15 cellular contexts compared by ENCODE assay signal in genomic region chr7:74690474-74690873, GRCh38. TPM values are rescaled to one million over a fixed set of nuclear protein-coding genes. Genes with fewer than 3 reads are reported as not detected.
DNase-seq lines count a peak whose midpoint lies in the region; ATAC-seq and TF ChIP-seq lines count a peak whose summit lies in the region.
"Had no signal": no experiment of that assay in that cellular context is flagged by ENCODE, and none has a peak within 500 bp of the region (broad histone marks: within the 10 kb centered on the region; RNA-seq: fewer than 3 reads in every experiment).

No MANE protein-coding gene starts in this region.

- no peak overlapping the region for H4K91ac ChIP-seq in neuronal stem cell (ENCODE audit: low read depth, low read length, poor library complexity)

- in situ Hi-C loops in KBM-7 (cut with MboI; ENCODE audit: low pct_unique_long_range_greater_than_20kb, low sequenced_read_pairs), result no loop called here

- peaks cover 88% of the 10 kb centered on the region for H3K79me2 ChIP-seq in GM23338 (replicated peaks; ENCODE audit: insufficient read depth)

- no peaks in the 10 kb centered on the region for H3K9me2 ChIP-seq in GM23338 (ENCODE audit: insufficient read depth)

- no peaks in the 10 kb centered on the region for H3K4me1 ChIP-seq in CD8-positive, alpha-beta T cell (ENCODE audit: insufficient read depth, low read length)
- H3K4me1 ChIP-seq in GM23338 (ENCODE audit: insufficient read depth) (0 out of 2 replicates have a peak, but pooled peaks cover 4% of the 10 kb centered on the region), neuronal stem cell (ENCODE audit: control insufficient read depth in 2 of 2, insufficient read depth in 1 of 2, low read depth in 1 of 2, low read length in 2 of 2) (no peaks in the 10 kb centered on the region)
- H3K4me1 ChIP-seq: BLaER1 treated with 17β-estradiol and CSF1 and Interleukin-3, amounts not matched to agents 10 nM and 100 nM had no signal

- H3F3A ChIP-seq in GM23338 (replicated peaks; ENCODE audit: low read depth), result 0 out of 2 replicates have a peak, but pooled peaks cover 3% of the 10 kb centered on the region

- H2BK120ac ChIP-seq in neuronal stem cell (ENCODE audit: low read depth, low read length), result no peak overlapping the region

- CTCF ChIA-PET in CD8-positive, alpha-beta T cell (lab: Charles Lee), result no interaction called here
- CTCF ChIA-PET in WTC11 (lab: Charles Lee), result no interaction called here
- CTCF ChIA-PET in activated naive CD4-positive, alpha-beta T cell treated with anti-CD3 and anti-CD28 coated beads for 36 hours (lab: Charles Lee), result no interaction called here

- no peak overlapping the region for H2BK12ac ChIP-seq in neuronal stem cell (ENCODE audit: low read length)

- peaks cover 22% of the 10 kb centered on the region for H4K20me1 ChIP-seq in GM23338 (replicated peaks; ENCODE audit: insufficient read depth)

- H3K27me3 Mint-ChIP-seq in CD8-positive, alpha-beta T cell (ENCODE audit: low read depth), result no peaks in the 10 kb centered on the region
- H3K27me3 Mint-ChIP-seq in GM23338 (ENCODE audit: insufficient read depth, low read depth, poor library complexity) (peaks cover 1% of the 10 kb centered on the region), WTC11 (ENCODE audit: low read depth) (no peaks in the 10 kb centered on the region)
- no peaks in the 10 kb centered on the region for H3K27me3 Mint-ChIP-seq in activated naive CD4-positive, alpha-beta T cell treated with anti-CD3 and anti-CD28 coated beads for 36 hours (ENCODE audit: low read depth)
- H3K27me3 Mint-ChIP-seq: B cell; CD8-positive, alpha-beta memory T cell had no signal

- no peak overlapping the region for H2BK5ac ChIP-seq in neuronal stem cell (ENCODE audit: low read length)

- TF ChIP-seq CTCF in CD8-positive, alpha-beta T cell (IDR thresholded peaks at IDR 0.05), result no peak
- TF ChIP-seq CTCF in GM23338 (conservative IDR thresholded peaks at IDR 0.05; ENCODE audit: low read depth in 2 of 2) (no peak), WTC11 (IDR thresholded peaks at IDR 0.05) (no peak)

- H3K4me3 ChIP-seq in CD8-positive, alpha-beta T cell (ENCODE audit: low read depth, low read length), result no peak overlapping the region
- H3K4me3 ChIP-seq in GM23338 (no peak overlapping the region), neuronal stem cell (ENCODE audit: low read length in 2 of 2) (peak overlapping the region in 1 of 2 donors; percentile 30)
- H3K4me3 ChIP-seq: BLaER1 treated with 17β-estradiol and CSF1 and Interleukin-3, amounts not matched to agents 10 nM and 100 nM had no signal

- H3K23ac ChIP-seq in neuronal stem cell (ENCODE audit: low read depth, low read length, poor library complexity), result peak overlapping the region; percentile 16

- H2AFZ ChIP-seq in GM23338, result no peak overlapping the region
- no peak overlapping the region for H2AFZ ChIP-seq in neuronal stem cell (ENCODE audit: low read length)

- DNase-seq in CD8-positive, alpha-beta T cell, result no peak
- no peak for DNase-seq in GM23338 (ENCODE audit: low spot score)
- DNase-seq in WTC11 (ENCODE audit: low spot score), result no peak
- no peak for DNase-seq in neuronal stem cell (ENCODE audit: low spot score)
- DNase-seq in KBM-7, result no peak
- no peak for DNase-seq in NCI-H510A treated with DMSO at 0.1 percent for 48 hours (lab: John Stamatoyannopoulos, UW)
- no peak for DNase-seq in activated naive CD4-positive, alpha-beta T cell treated with anti-CD3 and anti-CD28 coated beads for 36 hours
- no peak for DNase-seq in NCI-H2107 (lab: John Stamatoyannopoulos, UW)
- DNase-seq: CD8-positive, alpha-beta memory T cell; COR-L47; GDM1; GOT3; H7 had no signal

- H3K27ac ChIP-seq in CD8-positive, alpha-beta T cell (ENCODE audit: low read depth, low read length), result no peak overlapping the region
- H3K27ac ChIP-seq in GM23338 (ENCODE audit: low read depth) (no peak overlapping the region), neuronal stem cell (replicated peaks; ENCODE audit: low read length) (no peak overlapping the region)
- H3K27ac ChIP-seq: BLaER1 treated with 17β-estradiol and CSF1 and Interleukin-3, amounts not matched to agents 10 nM and 100 nM had no signal

- H3K4me3 Mint-ChIP-seq in CD8-positive, alpha-beta T cell, result no peak overlapping the region
- H3K4me3 Mint-ChIP-seq in GM23338 (no peak overlapping the region), WTC11 (no peak overlapping the region)
- no peak overlapping the region for H3K4me3 Mint-ChIP-seq in activated naive CD4-positive, alpha-beta T cell treated with anti-CD3 and anti-CD28 coated beads for 36 hours
- H3K4me3 Mint-ChIP-seq: B cell; CD8-positive, alpha-beta memory T cell had no signal

- H3K27ac Mint-ChIP-seq in CD8-positive, alpha-beta T cell, result peak overlapping the region; percentile 22
- H3K27ac Mint-ChIP-seq in GM23338 (0 out of 2 replicates have a peak overlapping the region, but pooled peaks have one; percentile 20), WTC11 (peak overlapping the region; percentile 78; the same call in 1 of the 2 replicates)
- H3K27ac Mint-ChIP-seq in activated naive CD4-positive, alpha-beta T cell treated with anti-CD3 and anti-CD28 coated beads for 36 hours, result no peak overlapping the region

- H4K8ac ChIP-seq in neuronal stem cell (ENCODE audit: low read depth, low read length), result no peak overlapping the region

- no peak overlapping the region for H2AK5ac ChIP-seq in neuronal stem cell (ENCODE audit: low read depth, low read length)

- POLR2A ChIA-PET in CD8-positive, alpha-beta T cell (lab: Charles Lee), result no interaction called here
- POLR2A ChIA-PET in WTC11 (lab: Charles Lee), result no interaction called here

- H2BK15ac ChIP-seq in neuronal stem cell (ENCODE audit: low read length), result no peak overlapping the region

- H3K9ac ChIP-seq in neuronal stem cell (ENCODE audit: low read depth, low read length, poor library complexity), result no peak overlapping the region
- H3K9ac ChIP-seq: BLaER1 treated with 17β-estradiol and CSF1 and Interleukin-3, amounts not matched to agents 10 nM and 100 nM had no signal

- H3K36me3 ChIP-seq in CD8-positive, alpha-beta T cell (ENCODE audit: insufficient read depth, low read length), result peaks cover 26% of the 10 kb centered on the region
- peaks cover 46% of the 10 kb centered on the region for H3K36me3 ChIP-seq in GM23338 (ENCODE audit: insufficient read depth)
- H3K36me3 ChIP-seq in neuronal stem cell (replicated peaks in 1 of 2; ENCODE audit: control insufficient read depth in 2 of 2, insufficient read depth in 2 of 2, low read length in 2 of 2), result peaks cover 36 to 87% of the 10 kb centered on the region in 2 donors

- peaks cover 1% of the 10 kb centered on the region for H3K79me1 ChIP-seq in neuronal stem cell (ENCODE audit: low read depth, low read length)

- intact Hi-C loops in CD8-positive, alpha-beta T cell (cut with DNase I, micrococcal nuclease), result no loop called here
- intact Hi-C loops in activated naive CD4-positive, alpha-beta T cell treated with anti-CD3 and anti-CD28 coated beads for 36 hours (cut with micrococcal nuclease), result no loop called here

- WGBS in neuronal stem cell (ENCODE audit: extremely low coverage in 2 of 2, insufficient read length in 2 of 2, insufficient replicate concordance in 1 of 2), 2 donors, result no CpG with 5 or more reads among the region's 3 CpGs

- peak overlapping the region; percentile 32 for H3K18ac ChIP-seq in neuronal stem cell (ENCODE audit: low read length)

- H3K14ac ChIP-seq in neuronal stem cell (ENCODE audit: low read length), result no peak overlapping the region

- no peak overlapping the region for H3K4me2 ChIP-seq in GM23338
- no peak overlapping the region for H3K4me2 ChIP-seq in neuronal stem cell (ENCODE audit: insufficient read depth, low read length, poor library complexity, severe bottlenecking)
- H3K4me2 ChIP-seq: BLaER1 treated with 17β-estradiol and CSF1 and Interleukin-3, amounts not matched to agents 10 nM and 100 nM had no signal

- H3K9me3 Mint-ChIP-seq in CD8-positive, alpha-beta T cell, result peaks cover 2% of the 10 kb centered on the region
- H3K9me3 Mint-ChIP-seq in GM23338 (peaks cover 3% of the 10 kb centered on the region; the same call in 2 of the 3 replicates), WTC11 (peaks cover 4% of the 10 kb centered on the region)
- no peaks in the 10 kb centered on the region for H3K9me3 Mint-ChIP-seq in activated naive CD4-positive, alpha-beta T cell treated with anti-CD3 and anti-CD28 coated beads for 36 hours

- H3K27me3 ChIP-seq in CD8-positive, alpha-beta T cell (ENCODE audit: insufficient read depth, low read length), result no peaks in the 10 kb centered on the region
- H3K27me3 ChIP-seq in GM23338 (ENCODE audit: insufficient read depth) (no peaks in the 10 kb centered on the region), neuronal stem cell (ENCODE audit: control insufficient read depth in 3 of 3, insufficient read depth in 3 of 3, low read depth in 1 of 3, low read length in 3 of 3) (no peaks in the 10 kb centered on the region)
- H3K27me3 ChIP-seq: BLaER1 treated with 17β-estradiol and CSF1 and Interleukin-3, amounts not matched to agents 10 nM and 100 nM had no signal

- no peak overlapping the region for H3K4ac ChIP-seq in neuronal stem cell (ENCODE audit: low read length)

- H3K4me1 Mint-ChIP-seq in CD8-positive, alpha-beta T cell (ENCODE audit: low read depth), result peaks cover 18% of the 10 kb centered on the region
- H3K4me1 Mint-ChIP-seq in GM23338, result peaks cover 5% of the 10 kb centered on the region; the same call in 2 of the 3 replicates
- H3K4me1 Mint-ChIP-seq in WTC11, result peaks cover 8% of the 10 kb centered on the region
- peaks cover 13% of the 10 kb centered on the region for H3K4me1 Mint-ChIP-seq in activated naive CD4-positive, alpha-beta T cell treated with anti-CD3 and anti-CD28 coated beads for 36 hours (ENCODE audit: low read depth)

- no peak for ATAC-seq in CD8-positive, alpha-beta T cell
- ATAC-seq in GM23338, result no peak
- no peak for ATAC-seq in WTC11

- H3K36me3 Mint-ChIP-seq in CD8-positive, alpha-beta T cell, result peaks cover 74% of the 10 kb centered on the region
- H3K36me3 Mint-ChIP-seq in GM23338 (ENCODE audit: low read depth) (peaks cover 74% of the 10 kb centered on the region), WTC11 (peaks cover 67% of the 10 kb centered on the region)
- peaks cover 36% of the 10 kb centered on the region for H3K36me3 Mint-ChIP-seq in activated naive CD4-positive, alpha-beta T cell treated with anti-CD3 and anti-CD28 coated beads for 36 hours (ENCODE audit: low read depth)

- H3K9me3 ChIP-seq in CD8-positive, alpha-beta T cell (ENCODE audit: low read length), result no peaks in the 10 kb centered on the region
- peaks cover 12 to 29% of the 10 kb centered on the region in 2 donors for H3K9me3 ChIP-seq in neuronal stem cell (replicated peaks in 1 of 2; ENCODE audit: control insufficient read depth in 2 of 2, insufficient read depth in 1 of 2, low read depth in 1 of 2, low read length in 2 of 2)

TF ChIP-seq in WTC11, 78 proteins besides CTCF, POLR2A, EP300 and RAD21 (continues in another document):
- TF ChIP-seq ELF4 (CRISPR knock-in tag; IDR thresholded peaks at IDR 0.05; ENCODE audit: low read depth) (no peak), CREB1 (CRISPR knock-in tag; IDR thresholded peaks at IDR 0.05) (no peak)

RNA-seq across cellular contexts. Expression of gene GTF2I, which starts 33.0 kb away (rescaled TPM):
- 100 to 1,000 TPM; 106 to 108 TPM for total RNA-seq in CD8-positive, alpha-beta T cell
- total RNA-seq in GM23338 (2014; rRNA removed; shearing (Covaris generic)), result 219 and 242 TPM in 2 replicates
- polyA plus RNA-seq in GM23338 (2016; fragmentation: Nextera tagmentation; extraction: Ambion mirVana), result 184 and 204 TPM in 2 replicates
- total RNA-seq in WTC11 (2021), result 290 to 308 TPM (median 293 TPM) in 3 replicates
- polyA plus RNA-seq in neuronal stem cell (2013, experiment 1 of 2), result 277 TPM
- 283 TPM for polyA plus RNA-seq in neuronal stem cell (2013, experiment 2 of 2)
- total RNA-seq in activated naive CD4-positive, alpha-beta T cell treated with anti-CD3 and anti-CD28 coated beads for 36 hours, result 10 to 100 TPM; 81.3 to 81.5 TPM
